ENCODE assay signal across 10 cellular contexts in genomic region chr1:244778356-244778755, GRCh38. TPM values are rescaled to one million over a fixed set of nuclear protein-coding genes. Genes with fewer than 3 reads are reported as not detected.
DNase-seq lines count a peak whose midpoint lies in the region; ATAC-seq and TF ChIP-seq lines count a peak whose summit lies in the region.
"Had no signal": no experiment of that assay in that cellular context is flagged by ENCODE, and none has a peak within 500 bp of the region (broad histone marks: within the 10 kb centered on the region; RNA-seq: fewer than 3 reads in every experiment).

No MANE protein-coding gene starts in this region.

- CTCF ChIA-PET in HCT116 (lab: Charles Lee), result no interaction called here

- no peak for TF ChIP-seq RAD21 in HCT116 (IDR thresholded peaks at IDR 0.05; ENCODE audit: low read depth)

- no peaks in the 10 kb centered on the region for H3K9me2 ChIP-seq in HCT116 (ENCODE audit: insufficient read depth)

- H3K27me3 ChIP-seq in HCT116 (ENCODE audit: insufficient read depth, low read length) (no peaks in the 10 kb centered on the region), thyroid gland (no peaks in the 10 kb centered on the region), upper lobe of right lung (no peaks in the 10 kb centered on the region), WERI-Rb-1 (ENCODE audit: insufficient read depth, low read depth, severe bottlenecking) (no peaks in the 10 kb centered on the region)
- H3K27me3 ChIP-seq: tibial artery had no signal

- DNase-seq in HCT116 (ENCODE audit: low read depth, low spot score) (peak; percentile 19), RKO (ENCODE audit: low spot score) (peak; percentile 83), epithelial cell of esophagus (ENCODE audit: low read depth) (peak; percentile 82), sciatic nerve (ENCODE audit: low spot score) (no peak), thyroid gland (no peak), upper lobe of right lung (no peak), WERI-Rb-1 (no peak)
- DNase-seq: activated CD4-positive, alpha-beta T cell treated with anti-CD3 and anti-CD28 coated beads, Interleukin-2, amount 10 ng/mL, durations not matched to agents 24 days and 14 days; nephron progenitor cell; tibial artery had no signal

- H3K4me1 ChIP-seq in HCT116 (ENCODE audit: control insufficient read depth in 1 of 2, insufficient read depth in 2 of 2, low read length in 2 of 2) (peaks cover 5 to 8% of the 10 kb centered on the region in 2 experiments; a peak in 3 of 4 replicates), thyroid gland (no peaks in the 10 kb centered on the region), upper lobe of right lung (no peaks in the 10 kb centered on the region)

- no peaks in the 10 kb centered on the region for H4K20me1 ChIP-seq in HCT116 (ENCODE audit: insufficient read depth)

- peak overlapping the region; percentile 42; the same call in 1 of the 2 replicates for H3K4me2 ChIP-seq in HCT116 (ENCODE audit: low read length)

- ATAC-seq in HCT116 (peak; percentile 70), sciatic nerve (peak; percentile 60), upper lobe of right lung (no peak)

- no peak overlapping the region for H3K9ac ChIP-seq in HCT116 (ENCODE audit: low read length)

- POLR2A ChIA-PET in HCT116 (lab: Charles Lee), result no interaction called here

- WGBS in thyroid gland, 2 donors, result 62 to 65% methylated on average over 2 of the region's 2 CpGs

- H3K27ac ChIP-seq in HCT116 (ENCODE audit: low read depth, low read length), result no peak overlapping the region
- H3K27ac ChIP-seq in thyroid gland, result no peak overlapping the region
- H3K27ac ChIP-seq in upper lobe of right lung, result no peak overlapping the region
- no peak overlapping the region for H3K27ac ChIP-seq in WERI-Rb-1
- H3K27ac ChIP-seq: tibial artery had no signal

- H3K4me3 ChIP-seq in HCT116 (replicated peaks in 1 of 2; ENCODE audit: low read depth in 1 of 2, low read length in 2 of 2), result no peak overlapping the region
- H3K4me3 ChIP-seq in epithelial cell of esophagus (ENCODE audit: low read length), result no peak overlapping the region
- no peak overlapping the region for H3K4me3 ChIP-seq in thyroid gland (replicated peaks in 1 of 3)
- no peak overlapping the region for H3K4me3 ChIP-seq in upper lobe of right lung
- no peak overlapping the region for H3K4me3 ChIP-seq in WERI-Rb-1 (ENCODE audit: low read depth, low read length)
- H3K4me3 ChIP-seq: tibial artery had no signal

- H3K36me3 ChIP-seq in HCT116 (ENCODE audit: control insufficient read depth in 1 of 2, insufficient read depth in 2 of 2, low read length in 2 of 2) (no peaks in the 10 kb centered on the region), thyroid gland (no peaks in the 10 kb centered on the region), upper lobe of right lung (no peaks in the 10 kb centered on the region), WERI-Rb-1 (no peaks in the 10 kb centered on the region)
- H3K36me3 ChIP-seq: tibial artery had no signal

- intact Hi-C loops in HCT116 (cut with micrococcal nuclease) (no loop called here), sciatic nerve (cut with DNase I) (no loop called here), thyroid gland (cut with DNase I) (no loop called here), upper lobe of right lung (cut with DNase I) (no loop called here)

- H3K9me3 ChIP-seq in HCT116 (ENCODE audit: control insufficient read depth in 1 of 2, insufficient read depth in 1 of 2, low read depth in 1 of 2, low read length in 2 of 2), result no peaks in the 10 kb centered on the region
- H3K9me3 ChIP-seq in thyroid gland, result no peaks in the 10 kb centered on the region
- H3K9me3 ChIP-seq in upper lobe of right lung, result no peaks in the 10 kb centered on the region
- H3K9me3 ChIP-seq in WERI-Rb-1 (ENCODE audit: severe bottlenecking), result peaks cover 9% of the 10 kb centered on the region
- H3K9me3 ChIP-seq: tibial artery had no signal

- TF ChIP-seq POLR2A in HCT116 (IDR thresholded peaks at IDR 0.05; ENCODE audit: borderline replicate concordance, extremely low read depth, insufficient read depth, insufficient read length), result no peak
- no peak for TF ChIP-seq POLR2A in thyroid gland (IDR thresholded peaks at IDR 0.05)

- peak overlapping the region; percentile 90 for H2AFZ ChIP-seq in HCT116 (ENCODE audit: low read depth, low read length, poor library complexity, severe bottlenecking)

- RAD21 ChIA-PET in HCT116 (lab: Charles Lee; ENCODE audit: low non-redundant PET in 1 of 2, low total read pairs in 2 of 2, uncharacterized antibody in 2 of 2, unreplicated experiment in 2 of 2), result no interaction called here

- no peaks in the 10 kb centered on the region for H3K79me2 ChIP-seq in HCT116 (ENCODE audit: insufficient read depth, low read length)

- TF ChIP-seq CTCF in HCT116 (IDR thresholded peaks at IDR 0.05 in 2 of 3, conservative IDR thresholded peaks at IDR 0.05 in 1 of 3; ENCODE audit: borderline replicate concordance in 1 of 3, insufficient read depth in 1 of 3, low read depth in 2 of 3, low read length in 2 of 3) (no peak), epithelial cell of esophagus (IDR thresholded peaks at IDR 0.05; ENCODE audit: insufficient read depth, low read depth, low read length, missing control alignments) (no peak), thyroid gland (IDR thresholded peaks at IDR 0.05) (no peak), upper lobe of right lung (IDR thresholded peaks at IDR 0.05) (no peak), WERI-Rb-1 (IDR thresholded peaks at IDR 0.05; ENCODE audit: low read depth, low read length) (no peak)

- no TSS peak for BruUV-seq in HCT116 (replicated peaks; lab: Mats Ljungman, UMichigan)

TF ChIP-seq in HCT116, 20 proteins besides CTCF, POLR2A, EP300 and RAD21:
- TF ChIP-seq ZNF274 (IDR thresholded peaks at IDR 0.05; ENCODE audit: low read depth, low read length), result no peak
- TF ChIP-seq CBX3 (IDR thresholded peaks at IDR 0.05; ENCODE audit: low read depth), result 0 out of 2 replicates have a peak, but pooled peaks have one; percentile 43
- no peak for TF ChIP-seq ATF3 (IDR thresholded peaks at IDR 0.05)
- no peak for TF ChIP-seq EGR1 (IDR thresholded peaks at IDR 0.05; ENCODE audit: low read depth)
- no peak; the same call in 1 of the 2 replicates for TF ChIP-seq SP1 (IDR thresholded peaks at IDR 0.05; ENCODE audit: low read depth)
- peak; percentile 71 for TF ChIP-seq JUND (IDR thresholded peaks at IDR 0.05)
- TF ChIP-seq SIN3A (IDR thresholded peaks at IDR 0.05; ENCODE audit: low read depth), result no peak
- no peak for TF ChIP-seq EZH2 (IDR thresholded peaks at IDR 0.05)
- no peak for TF ChIP-seq EZH2phosphoT487 (IDR thresholded peaks at IDR 0.05; ENCODE audit: borderline replicate concordance)
- TF ChIP-seq, protein P1, sequence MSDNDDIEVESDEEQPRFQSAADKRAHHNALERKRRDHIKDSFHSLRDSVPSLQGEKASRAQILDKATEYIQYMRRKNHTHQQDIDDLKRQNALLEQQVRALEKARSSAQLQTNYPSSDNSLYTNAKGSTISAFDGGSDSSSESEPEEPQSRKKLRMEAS (IDR thresholded peaks at IDR 0.05), result no peak
- peak; percentile 74 for TF ChIP-seq FOSL1 (IDR thresholded peaks at IDR 0.05; ENCODE audit: low read depth)
- TF ChIP-seq SRF (IDR thresholded peaks at IDR 0.05; ENCODE audit: low read depth), result peak; percentile 37; the same call in 1 of the 2 replicates
- no peak for TF ChIP-seq ELF1 (IDR thresholded peaks at IDR 0.05; ENCODE audit: borderline replicate concordance, low read depth)
- TF ChIP-seq TCF7L2 (IDR thresholded peaks at IDR 0.05; ENCODE audit: borderline replicate concordance, extremely low read depth, insufficient read depth, insufficient read length), result no peak
- TF ChIP-seq YY1 (IDR thresholded peaks at IDR 0.05; ENCODE audit: extremely low read depth, insufficient replicate concordance, low read depth, low read length), result no peak

RNA-seq across cellular contexts. Expression of gene COX20, which starts 57.1 kb away (rescaled TPM):
- total RNA-seq in HCT116 (2021; ENCODE audit: unreplicated experiment), result 48.1 TPM
- 11.7 and 18.0 TPM in 2 replicates for polyA plus RNA-seq in HCT116 (2012)
- 23.7 TPM for total RNA-seq in sciatic nerve
- 10 to 100 TPM; 68.8 to 83.6 (median 73.5) TPM for total RNA-seq in thyroid gland
- 25.0 TPM for total RNA-seq in upper lobe of right lung

Comparison
In these comparisons a context has a peak if more than half of its experiments do, and no peak if none do; other contexts are left out.
1. DNase-seq: peak in HCT116 (single experiment), RKO (single experiment) and epithelial cell of esophagus (single experiment); none in sciatic nerve (single experiment), thyroid gland (0 of 2), upper lobe of right lung (single experiment) and WERI-Rb-1 (single experiment).